ENCODE assay signal across 19 cellular contexts in genomic region chr1:216314369-216315095, GRCh38.
A peak's percentile ranks its signal among the peaks of the same experiment; 100 is the strongest.
DNase-seq lines count a peak whose midpoint lies in the region; ATAC-seq, FAIRE-seq and TF ChIP-seq lines count a peak whose summit lies in the region.
"Had no signal": no experiment of that assay in that cellular context is flagged by ENCODE, and none has a peak within 500 bp of the region (broad histone marks: within the 10 kb centered on the region; RNA-seq: fewer than 3 reads in every experiment).

No MANE protein-coding gene starts in this region.

- TF ChIP-seq CTCF in D721Med (IDR thresholded peaks at IDR 0.05; ENCODE audit: insufficient read depth, missing control alignments) (no peak), H1 (IDR thresholded peaks at IDR 0.05; ENCODE audit: control extremely low read depth in 1 of 3, insufficient read depth in 1 of 3, low read depth in 1 of 3, low read length in 3 of 3) (no peak), dorsolateral prefrontal cortex (IDR thresholded peaks at IDR 0.05 in 54 of 56, conservative IDR thresholded peaks at IDR 0.05 in 2 of 56; ENCODE audit: low read depth in 1 of 56, partially characterized antibody in 56 of 56) (no peak), testis (IDR thresholded peaks at IDR 0.05) (no peak)

- FAIRE-seq in D721Med (lab: Jason Lieb, UNC) (peak; percentile 53), H1 (lab: Jason Lieb, UNC) (no peak), urothelium cell line (lab: Jason Lieb, UNC) (no peak)
- FAIRE-seq: A549 had no signal

- 87% methylated on average over 3 of the region's 3 CpGs; no CpG with 5 or more reads in 1 of the 2 experiments for WGBS in H1 (ENCODE audit: extremely low coverage in 1 of 2, insufficient coverage in 1 of 2, insufficient read length in 1 of 2, insufficient replicate concordance in 2 of 2, low coverage in 1 of 2, low lambda C conversion rate in 2 of 2, missing lambda C conversion rate in 1 of 2), 2 experiments
- WGBS in testis, 2 donors = 87 to 92% methylated on average over 3 of the region's 3 CpGs

- no peak overlapping the region for H3K23ac ChIP-seq in H1 (ENCODE audit: insufficient read length)

- TF ChIP-seq EP300 in H1 (IDR thresholded peaks at IDR 0.05; ENCODE audit: borderline replicate concordance in 1 of 2, low read depth in 2 of 2, low read length in 2 of 2) = no peak

- H2AK5ac ChIP-seq in H1 (ENCODE audit: low read depth, low read length) = no peak overlapping the region

- H3K56ac ChIP-seq in H1 (replicated peaks; ENCODE audit: insufficient read length, low read depth, low read length) = no peak overlapping the region

- TF ChIP-seq POLR2A in H1 (IDR thresholded peaks at IDR 0.05; ENCODE audit: control extremely low read depth in 1 of 2, low read depth in 2 of 2, low read length in 2 of 2) (no peak), testis (IDR thresholded peaks at IDR 0.05) (no peak)

- no peaks in the 10 kb centered on the region for H4K20me1 ChIP-seq in H1 (replicated peaks in 1 of 2; ENCODE audit: control insufficient read depth in 1 of 2, insufficient read depth in 2 of 2, low read length in 2 of 2)
- H4K20me1 ChIP-seq: BLaER1 had no signal

- H3K27me3 ChIP-seq in H1 (replicated peaks in 1 of 4; ENCODE audit: control insufficient read depth in 3 of 4, extremely low read depth in 1 of 4, insufficient read depth in 3 of 4, low read length in 3 of 4) = no peaks in the 10 kb centered on the region
- peaks cover 0 to 10% (median 0%) of the 10 kb centered on the region in 45 donors for H3K27me3 ChIP-seq in dorsolateral prefrontal cortex
- H3K27me3 ChIP-seq in testis = no peaks in the 10 kb centered on the region
- H3K27me3 ChIP-seq: BLaER1, SJCRH30 had no signal

- no peak overlapping the region for H3K18ac ChIP-seq in H1 (ENCODE audit: extremely low read depth, low read length)

- H2BK5ac ChIP-seq in H1 (ENCODE audit: low read depth, low read length) = no peak overlapping the region

- no peaks in the 10 kb centered on the region for H3K4me1 ChIP-seq in H1 (replicated peaks in 1 of 4; ENCODE audit: control insufficient read depth in 3 of 4, insufficient read depth in 4 of 4, low read length in 3 of 4)
- no peaks in the 10 kb centered on the region for H3K4me1 ChIP-seq in testis
- H3K4me1 ChIP-seq: A549, BLaER1, lower lobe of right lung had no signal

- TF ChIP-seq RAD21 in H1 (IDR thresholded peaks at IDR 0.05 in 1 of 2, conservative IDR thresholded peaks at IDR 0.05 in 1 of 2; ENCODE audit: low read depth in 2 of 2, low read length in 2 of 2) = no peak

- no peak overlapping the region for H2BK20ac ChIP-seq in H1 (ENCODE audit: low read length)

- H3K36me3 ChIP-seq in H1 (ENCODE audit: control insufficient read depth in 2 of 4, insufficient read depth in 4 of 4, low read length in 3 of 4) (no peaks in the 10 kb centered on the region), testis (ENCODE audit: low read depth, missing control alignments) (no peaks in the 10 kb centered on the region)
- H3K36me3 ChIP-seq: BLaER1, lower lobe of right lung, WERI-Rb-1 had no signal

- H3K27ac ChIP-seq in H1 (ENCODE audit: low read depth, low read length) (no peak overlapping the region), dorsolateral prefrontal cortex (no peak overlapping the region), testis (no peak overlapping the region)
- H3K27ac ChIP-seq: A549, BLaER1, lower lobe of right lung, SJCRH30, WERI-Rb-1 had no signal

- intact Hi-C loops in dorsolateral prefrontal cortex (cut with DNase I) (no loop called here), testis (cut with DNase I; ENCODE audit: low total_unique reads) (no loop called here)

- no peak overlapping the region for H3K4ac ChIP-seq in H1 (replicated peaks; ENCODE audit: insufficient read length, low read depth, low read length)

- H4K8ac ChIP-seq in H1 (ENCODE audit: extremely low read depth, insufficient read depth, low read length) = no peak overlapping the region

- no peak overlapping the region for H3K4me2 ChIP-seq in H1 (ENCODE audit: insufficient read depth in 1 of 2, low read depth in 2 of 2, low read length in 2 of 2)
- H3K4me2 ChIP-seq: A549, BLaER1 had no signal

- peak; percentile 67 for ATAC-seq in left lobe of liver
- ATAC-seq: A549, lower lobe of right lung had no signal

- CTCF ChIA-PET in H1 (lab: Charles Lee; ENCODE audit: partially characterized antibody) = no interaction called here

- no peaks in the 10 kb centered on the region for H3K79me1 ChIP-seq in H1 (ENCODE audit: low read depth, low read length)

- DNase-seq in D721Med (ENCODE audit: insufficient read length, low spot score) = no peak
- peak; percentile 19 for DNase-seq in RKO (ENCODE audit: low spot score)
- no peak for DNase-seq in H1 (ENCODE audit: low read depth in 1 of 2, low spot score in 2 of 2)
- peak; percentile 62 for DNase-seq in left lobe of liver (ENCODE audit: low spot score)
- no peak for DNase-seq in activated gamma-delta T cell (lab: John Stamatoyannopoulos, UW)
- no peak for DNase-seq in urothelium cell line (ENCODE audit: low spot score)
- DNase-seq in dorsolateral prefrontal cortex = no peak
- no peak for DNase-seq in testis
- DNase-seq: activated CD4-positive, alpha-beta memory T cell treated with anti-CD3 and anti-CD28 coated beads for 36 hours; anterior cingulate cortex; lower lobe of right lung; MV-4-11; NCI-H187; NCI-H774; OCI-M1; SJCRH30; WERI-Rb-1 had no signal

- no peak overlapping the region for H3K9ac ChIP-seq in H1 (replicated peaks in 1 of 4; ENCODE audit: extremely low read depth in 1 of 4, low read depth in 3 of 4, low read length in 3 of 4)
- H3K9ac ChIP-seq: BLaER1 had no signal

- POLR2A ChIA-PET in H1 (lab: Charles Lee; ENCODE audit: partially characterized antibody) = no interaction called here

- H2BK120ac ChIP-seq in H1 (replicated peaks; ENCODE audit: low read depth, low read length) = no peak overlapping the region

- H3K14ac ChIP-seq in H1 (ENCODE audit: insufficient read length) = no peak overlapping the region

- H3K79me2 ChIP-seq in H1 (ENCODE audit: control insufficient read depth in 1 of 2, insufficient read depth in 2 of 2, low read length in 2 of 2) = no peaks in the 10 kb centered on the region

- no peak overlapping the region for H2AFZ ChIP-seq in H1 (ENCODE audit: low read length)

- H2BK12ac ChIP-seq in H1 (ENCODE audit: low read depth, low read length) = no peak overlapping the region

- H3K9me3 ChIP-seq in H1 (ENCODE audit: insufficient read depth in 2 of 2, low read depth in 1 of 2, low read length in 1 of 2) (no peaks in the 10 kb centered on the region), testis (no peaks in the 10 kb centered on the region)
- H3K9me3 ChIP-seq: A549, BLaER1, lower lobe of right lung, SJCRH30 had no signal

- no peak overlapping the region for H2BK15ac ChIP-seq in H1 (ENCODE audit: low read length)

- no peak overlapping the region for H3K4me3 ChIP-seq in H1 (ENCODE audit: extremely low read depth in 1 of 4, insufficient read depth in 2 of 4, low read depth in 3 of 4, low read length in 4 of 4)
- H3K4me3 ChIP-seq in dorsolateral prefrontal cortex = no peak overlapping the region
- H3K4me3 ChIP-seq in testis = no peak overlapping the region
- H3K4me3 ChIP-seq: A549, BLaER1, lower lobe of right lung, SJCRH30 had no signal

- H4K5ac ChIP-seq in H1 (ENCODE audit: insufficient read length, low read depth, low read length) = no peak overlapping the region

- H4K91ac ChIP-seq in H1 (replicated peaks; ENCODE audit: insufficient read length, low read length) = no peak overlapping the region

- H3K23me2 ChIP-seq in H1 (ENCODE audit: low read depth, low read length) = no peaks in the 10 kb centered on the region

TF ChIP-seq in H1, 55 proteins besides CTCF, POLR2A, EP300 and RAD21:
- TF ChIP-seq CEBPB (IDR thresholded peaks at IDR 0.05; ENCODE audit: low read depth, low read length) (peak; percentile 55; the same call in 1 of the 2 replicates), ATF2 (IDR thresholded peaks at IDR 0.05; ENCODE audit: low read length) (no peak)

Comparison
In these comparisons a context has a peak if more than half of its experiments do, and no peak if none do; other contexts are left out.
1. DNase-seq: peak in RKO (single experiment) and left lobe of liver (single experiment); none in D721Med (single experiment), H1 (0 of 2), activated gamma-delta T cell (single experiment), urothelium cell line (single experiment), dorsolateral prefrontal cortex (0 of 10) and testis (single experiment).